In the genomic region with DNA sequence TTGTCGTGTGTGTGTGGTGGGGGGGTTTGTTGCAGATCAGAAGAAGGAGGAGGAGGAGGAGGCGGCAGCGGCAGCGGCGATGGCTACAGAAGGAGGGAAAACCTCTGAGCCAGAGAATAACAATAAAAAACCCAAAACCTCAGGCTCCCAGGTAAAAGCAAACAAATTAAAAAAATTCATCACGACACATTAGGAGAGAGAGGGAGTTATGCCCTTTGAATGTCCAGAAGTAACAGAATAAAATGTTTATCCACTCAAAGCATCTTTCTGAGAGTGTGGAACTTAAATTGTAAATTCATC, we compare ENCODE assay signal across 2 cellular contexts.
TF ChIP-seq lines count a peak whose summit lies in the region.

No MANE protein-coding gene starts in this region.

TF ChIP-seq in SK-N-SH, 30 proteins besides CTCF, POLR2A, EP300 and RAD21 (continued from another document):
- TF ChIP-seq SMC3 (IDR thresholded peaks at IDR 0.05; ENCODE audit: low read depth, low read length) (no peak), CHD2 (IDR thresholded peaks at IDR 0.05; ENCODE audit: low read length, partially characterized antibody) (no peak), EZH2phosphoT487 (IDR thresholded peaks at IDR 0.05; ENCODE audit: borderline replicate concordance, low read depth) (no peak), GABPA (IDR thresholded peaks at IDR 0.05; ENCODE audit: low read depth) (no peak)
- TF ChIP-seq, protein P1, sequence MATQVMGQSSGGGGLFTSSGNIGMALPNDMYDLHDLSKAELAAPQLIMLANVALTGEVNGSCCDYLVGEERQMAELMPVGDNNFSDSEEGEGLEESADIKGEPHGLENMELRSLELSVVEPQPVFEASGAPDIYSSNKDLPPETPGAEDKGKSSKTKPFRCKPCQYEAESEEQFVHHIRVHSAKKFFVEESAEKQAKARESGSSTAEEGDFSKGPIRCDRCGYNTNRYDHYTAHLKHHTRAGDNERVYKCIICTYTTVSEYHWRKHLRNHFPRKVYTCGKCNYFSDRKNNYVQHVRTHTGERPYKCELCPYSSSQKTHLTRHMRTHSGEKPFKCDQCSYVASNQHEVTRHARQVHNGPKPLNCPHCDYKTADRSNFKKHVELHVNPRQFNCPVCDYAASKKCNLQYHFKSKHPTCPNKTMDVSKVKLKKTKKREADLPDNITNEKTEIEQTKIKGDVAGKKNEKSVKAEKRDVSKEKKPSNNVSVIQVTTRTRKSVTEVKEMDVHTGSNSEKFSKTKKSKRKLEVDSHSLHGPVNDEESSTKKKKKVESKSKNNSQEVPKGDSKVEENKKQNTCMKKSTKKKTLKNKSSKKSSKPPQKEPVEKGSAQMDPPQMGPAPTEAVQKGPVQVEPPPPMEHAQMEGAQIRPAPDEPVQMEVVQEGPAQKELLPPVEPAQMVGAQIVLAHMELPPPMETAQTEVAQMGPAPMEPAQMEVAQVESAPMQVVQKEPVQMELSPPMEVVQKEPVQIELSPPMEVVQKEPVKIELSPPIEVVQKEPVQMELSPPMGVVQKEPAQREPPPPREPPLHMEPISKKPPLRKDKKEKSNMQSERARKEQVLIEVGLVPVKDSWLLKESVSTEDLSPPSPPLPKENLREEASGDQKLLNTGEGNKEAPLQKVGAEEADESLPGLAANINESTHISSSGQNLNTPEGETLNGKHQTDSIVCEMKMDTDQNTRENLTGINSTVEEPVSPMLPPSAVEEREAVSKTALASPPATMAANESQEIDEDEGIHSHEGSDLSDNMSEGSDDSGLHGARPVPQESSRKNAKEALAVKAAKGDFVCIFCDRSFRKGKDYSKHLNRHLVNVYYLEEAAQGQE (IDR thresholded peaks at IDR 0.05; ENCODE audit: low read depth, low read length), result no peak

TF ChIP-seq in SK-N-SH treated with all-trans-retinoic acid at 6 μM for 48 hours, 23 proteins besides CTCF, POLR2A, EP300 and RAD21 (continued from another document):
- TF ChIP-seq, protein P2, sequence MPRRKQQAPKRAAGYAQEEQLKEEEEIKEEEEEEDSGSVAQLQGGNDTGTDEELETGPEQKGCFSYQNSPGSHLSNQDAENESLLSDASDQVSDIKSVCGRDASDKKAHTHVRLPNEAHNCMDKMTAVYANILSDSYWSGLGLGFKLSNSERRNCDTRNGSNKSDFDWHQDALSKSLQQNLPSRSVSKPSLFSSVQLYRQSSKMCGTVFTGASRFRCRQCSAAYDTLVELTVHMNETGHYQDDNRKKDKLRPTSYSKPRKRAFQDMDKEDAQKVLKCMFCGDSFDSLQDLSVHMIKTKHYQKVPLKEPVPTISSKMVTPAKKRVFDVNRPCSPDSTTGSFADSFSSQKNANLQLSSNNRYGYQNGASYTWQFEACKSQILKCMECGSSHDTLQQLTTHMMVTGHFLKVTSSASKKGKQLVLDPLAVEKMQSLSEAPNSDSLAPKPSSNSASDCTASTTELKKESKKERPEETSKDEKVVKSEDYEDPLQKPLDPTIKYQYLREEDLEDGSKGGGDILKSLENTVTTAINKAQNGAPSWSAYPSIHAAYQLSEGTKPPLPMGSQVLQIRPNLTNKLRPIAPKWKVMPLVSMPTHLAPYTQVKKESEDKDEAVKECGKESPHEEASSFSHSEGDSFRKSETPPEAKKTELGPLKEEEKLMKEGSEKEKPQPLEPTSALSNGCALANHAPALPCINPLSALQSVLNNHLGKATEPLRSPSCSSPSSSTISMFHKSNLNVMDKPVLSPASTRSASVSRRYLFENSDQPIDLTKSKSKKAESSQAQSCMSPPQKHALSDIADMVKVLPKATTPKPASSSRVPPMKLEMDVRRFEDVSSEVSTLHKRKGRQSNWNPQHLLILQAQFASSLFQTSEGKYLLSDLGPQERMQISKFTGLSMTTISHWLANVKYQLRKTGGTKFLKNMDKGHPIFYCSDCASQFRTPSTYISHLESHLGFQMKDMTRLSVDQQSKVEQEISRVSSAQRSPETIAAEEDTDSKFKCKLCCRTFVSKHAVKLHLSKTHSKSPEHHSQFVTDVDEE (CRISPR knock-in tag; IDR thresholded peaks at IDR 0.05), result no peak
- TF ChIP-seq, protein P3, sequence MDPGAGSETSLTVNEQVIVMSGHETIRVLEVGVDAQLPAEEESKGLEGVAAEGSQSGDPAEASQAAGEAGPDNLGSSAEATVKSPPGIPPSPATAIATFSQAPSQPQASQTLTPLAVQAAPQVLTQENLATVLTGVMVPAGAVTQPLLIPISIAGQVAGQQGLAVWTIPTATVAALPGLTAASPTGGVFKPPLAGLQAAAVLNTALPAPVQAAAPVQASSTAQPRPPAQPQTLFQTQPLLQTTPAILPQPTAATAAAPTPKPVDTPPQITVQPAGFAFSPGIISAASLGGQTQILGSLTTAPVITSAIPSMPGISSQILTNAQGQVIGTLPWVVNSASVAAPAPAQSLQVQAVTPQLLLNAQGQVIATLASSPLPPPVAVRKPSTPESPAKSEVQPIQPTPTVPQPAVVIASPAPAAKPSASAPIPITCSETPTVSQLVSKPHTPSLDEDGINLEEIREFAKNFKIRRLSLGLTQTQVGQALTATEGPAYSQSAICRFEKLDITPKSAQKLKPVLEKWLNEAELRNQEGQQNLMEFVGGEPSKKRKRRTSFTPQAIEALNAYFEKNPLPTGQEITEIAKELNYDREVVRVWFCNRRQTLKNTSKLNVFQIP (CRISPR knock-in tag; IDR thresholded peaks at IDR 0.05; ENCODE audit: borderline replicate concordance, low read depth), result no peak
- no peak for TF ChIP-seq TOX (CRISPR knock-in tag; IDR thresholded peaks at IDR 0.05; ENCODE audit: borderline replicate concordance)
